In genomic region chr5:133977161-133977787, GRCh38 we compare ENCODE assay signal across 11 cellular contexts. TPM values are rescaled to one million over a fixed set of nuclear protein-coding genes. Genes with fewer than 3 reads are reported as not detected.
DNase-seq lines count a peak whose midpoint lies in the region; ATAC-seq and TF ChIP-seq lines count a peak whose summit lies in the region.
"Had no signal": no experiment of that assay in that cellular context is flagged by ENCODE, and none has a peak within 500 bp of the region (broad histone marks: within the 10 kb centered on the region; RNA-seq: fewer than 3 reads in every experiment).

No MANE protein-coding gene starts in this region.

- H3K4me1 Mint-ChIP-seq in activated CD4-positive, alpha-beta T cell treated with anti-CD3 and anti-CD28 coated beads, Interleukin-2, amount 10 ng/mL, durations not matched to agents 7 days and 5 days: peaks cover 20% of the 10 kb centered on the region

- ATAC-seq in HG03442 (IDR thresholded peaks at IDR 0.05; ENCODE audit: unreplicated experiment): peak; percentile 50
- no peak for ATAC-seq in GM19455 (IDR thresholded peaks at IDR 0.05; ENCODE audit: unreplicated experiment)

- POLR2A ChIA-PET in activated CD4-positive, alpha-beta T cell treated with anti-CD3 and anti-CD28 coated beads, Interleukin-2, amount 10 ng/mL, durations not matched to agents 7 days and 5 days (lab: Charles Lee): no interaction called here

- H3K36me3 Mint-ChIP-seq in activated CD4-positive, alpha-beta T cell treated with anti-CD3 and anti-CD28 coated beads, Interleukin-2, amount 10 ng/mL, durations not matched to agents 7 days and 5 days (ENCODE audit: low read depth): peaks cover 45% of the 10 kb centered on the region

- CTCF ChIA-PET in activated CD4-positive, alpha-beta T cell treated with anti-CD3 and anti-CD28 coated beads, Interleukin-2, amount 10 ng/mL, durations not matched to agents 7 days and 5 days (lab: Charles Lee): interaction anchor here (0.7 to 13.2 kb wide), 4 partner anchors 10 to 62 kb away, joined by 4 to 87 read pairs (median 6); no protein-coding TSS in a partner anchor

- H3K27ac Mint-ChIP-seq in activated CD4-positive, alpha-beta T cell treated with anti-CD3 and anti-CD28 coated beads, Interleukin-2, amount 10 ng/mL, durations not matched to agents 7 days and 5 days: peak overlapping the region; percentile 74

- peak overlapping the region; percentile 46 for H3K27ac ChIP-seq in skeletal muscle tissue (ENCODE audit: low read depth, low read length)
- H3K27ac ChIP-seq in coronary artery: no peak overlapping the region
- H3K27ac ChIP-seq: C4-2B, pancreas had no signal

- H3K4me3 ChIP-seq in adipocyte (ENCODE audit: low read length): no peak overlapping the region
- H3K4me3 ChIP-seq in skeletal muscle tissue (ENCODE audit: low read length in 3 of 3): no peak overlapping the region
- no peak overlapping the region for H3K4me3 ChIP-seq in coronary artery
- H3K4me3 ChIP-seq: pancreas had no signal

- DNase-seq in activated CD4-positive, alpha-beta T cell treated with anti-CD3 and anti-CD28 coated beads, Interleukin-2, amount 10 ng/mL, durations not matched to agents 7 days and 5 days: no peak
- no peak for DNase-seq in activated CD4-positive, alpha-beta T cell treated with anti-CD3 and anti-CD28 coated beads for 48 hours
- no peak for DNase-seq in adipocyte (ENCODE audit: low read depth)
- no peak for DNase-seq in coronary artery (ENCODE audit: low spot score)
- no peak for DNase-seq in NCI-H187 treated with DMSO at 0.1 percent for 48 hours (lab: John Stamatoyannopoulos, UW)
- DNase-seq: NCI-H146, pancreas had no signal

- H3K27me3 ChIP-seq in adipocyte (replicated peaks; ENCODE audit: control insufficient read depth, insufficient read depth, low read length) (no peaks in the 10 kb centered on the region), skeletal muscle tissue (ENCODE audit: control insufficient read depth in 3 of 3, insufficient read depth in 3 of 3, low read length in 3 of 3) (no peaks in the 10 kb centered on the region)
- H3K27me3 ChIP-seq: pancreas had no signal

- H3K9me3 Mint-ChIP-seq in activated CD4-positive, alpha-beta T cell treated with anti-CD3 and anti-CD28 coated beads, Interleukin-2, amount 10 ng/mL, durations not matched to agents 7 days and 5 days: no peaks in the 10 kb centered on the region

- H3K4me1 ChIP-seq in adipocyte (ENCODE audit: control insufficient read depth, insufficient read depth, low read length) (peaks cover 30% of the 10 kb centered on the region), skeletal muscle tissue (ENCODE audit: control insufficient read depth in 3 of 3, insufficient read depth in 3 of 3, low read length in 3 of 3) (peaks cover 20 to 36% (median 28%) of the 10 kb centered on the region in 3 donors)
- H3K4me1 ChIP-seq: pancreas had no signal

- no peaks in the 10 kb centered on the region for H3K27me3 Mint-ChIP-seq in activated CD4-positive, alpha-beta T cell treated with anti-CD3 and anti-CD28 coated beads, Interleukin-2, amount 10 ng/mL, durations not matched to agents 7 days and 5 days

- H3K9me3 ChIP-seq in adipocyte (ENCODE audit: control insufficient read depth, low read length) (no peaks in the 10 kb centered on the region), skeletal muscle tissue (ENCODE audit: control insufficient read depth in 3 of 3, low read length in 3 of 3) (no peaks in the 10 kb centered on the region)
- H3K9me3 ChIP-seq: pancreas had no signal

- H3K36me3 ChIP-seq in adipocyte (ENCODE audit: control insufficient read depth, insufficient read depth, low read length, severe bottlenecking): peaks cover 74% of the 10 kb centered on the region
- H3K36me3 ChIP-seq in skeletal muscle tissue (ENCODE audit: control insufficient read depth in 3 of 3, insufficient read depth in 3 of 3, low read length in 3 of 3): peaks cover 41 to 54% (median 42%) of the 10 kb centered on the region in 3 donors

- TF ChIP-seq CTCF in coronary artery (IDR thresholded peaks at IDR 0.05): no peak

- H3K4me3 Mint-ChIP-seq in activated CD4-positive, alpha-beta T cell treated with anti-CD3 and anti-CD28 coated beads, Interleukin-2, amount 10 ng/mL, durations not matched to agents 7 days and 5 days: no peak overlapping the region

- peak overlapping the region; percentile 61 for H3K9ac ChIP-seq in adipocyte (ENCODE audit: low read length)
- peak overlapping the region in 1 of 3 donors; percentile 35 for H3K9ac ChIP-seq in skeletal muscle tissue (ENCODE audit: low read depth in 1 of 3, low read length in 3 of 3)

RNA-seq across cellular contexts. Expression of gene C5orf15, which starts 8.8 kb away (rescaled TPM):
- 10 to 100 TPM; 21.9 to 32.7 TPM for total RNA-seq in activated CD4-positive, alpha-beta T cell treated with anti-CD3 and anti-CD28 coated beads, Interleukin-2, amount 10 ng/mL, durations not matched to agents 7 days and 5 days
- total RNA-seq in skeletal muscle tissue: 43.3 TPM

RNA-seq across cellular contexts. Expression of gene VDAC1, which starts 27.5 kb away (rescaled TPM):
- 100 to 1,000 TPM; 184 to 208 TPM for total RNA-seq in activated CD4-positive, alpha-beta T cell treated with anti-CD3 and anti-CD28 coated beads, Interleukin-2, amount 10 ng/mL, durations not matched to agents 7 days and 5 days
- 257 TPM for total RNA-seq in skeletal muscle tissue
